Comparison of ENCODE assay signal across 15 cellular contexts in the genomic region with DNA sequence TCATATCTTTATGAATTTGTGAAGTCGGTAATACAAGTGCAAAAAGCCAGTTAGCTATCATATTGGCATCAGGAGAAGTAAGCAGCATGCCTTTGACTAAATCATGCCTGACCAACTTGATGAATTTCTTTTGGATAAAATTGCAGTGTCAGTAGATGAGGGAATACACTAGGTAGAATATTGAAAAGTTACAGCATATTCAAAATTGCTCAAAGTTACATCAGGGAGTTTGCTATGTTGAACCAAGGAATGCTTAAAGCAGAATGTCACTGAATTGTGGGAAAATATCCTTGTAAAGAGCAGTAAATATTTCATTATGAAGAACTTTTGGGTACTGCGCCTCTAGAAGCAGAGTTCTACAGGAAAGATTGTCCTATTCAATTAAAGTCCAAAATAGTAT.
DNase-seq lines count a peak whose midpoint lies in the region; ATAC-seq lines count a peak whose summit lies in the region.
"Had no signal": no experiment of that assay in that cellular context is flagged by ENCODE, and none has a peak within 500 bp of the region (broad histone marks: within the 10 kb centered on the region; RNA-seq: fewer than 3 reads in every experiment).

No MANE protein-coding gene starts in this region.

- intact Hi-C loops in posterior cingulate gyrus (cut with DNase I) = no loop called here

- DNase-seq in adipocyte (ENCODE audit: low read depth) (peak; percentile 56), fibroblast of peridontal ligament (ENCODE audit: extremely low read depth) (peak; percentile 63), kidney glomerular epithelial cell (lab: John Stamatoyannopoulos, UW) (peak; percentile 6), posterior cingulate gyrus (no peak)
- DNase-seq: CD4-positive, alpha-beta T cell; CD8-positive, alpha-beta memory T cell; DMS53; DMS79 treated with DMSO at 0.1 percent for 48 hours; GF-D8; H9 had no signal

- H3K9me3 ChIP-seq in adipocyte (ENCODE audit: control insufficient read depth, low read length) = no peaks in the 10 kb centered on the region
- H3K9me3 ChIP-seq: BLaER1 treated with 17β-estradiol and CSF1 and Interleukin-3, amounts not matched to agents 10 nM and 100 nM had no signal

- ATAC-seq in HG02970 (IDR thresholded peaks at IDR 0.05; ENCODE audit: low FRiP score, unreplicated experiment) (no peak), HG03342 (IDR thresholded peaks at IDR 0.05; ENCODE audit: unreplicated experiment) (no peak)
- ATAC-seq: GM23338, HCT116 had no signal

- no peaks in the 10 kb centered on the region for H3K4me1 ChIP-seq in adipocyte (ENCODE audit: control insufficient read depth, insufficient read depth, low read length)

- no peaks in the 10 kb centered on the region for H3K27me3 ChIP-seq in adipocyte (replicated peaks; ENCODE audit: control insufficient read depth, insufficient read depth, low read length)
- H3K27me3 ChIP-seq: BLaER1 treated with 17β-estradiol and CSF1 and Interleukin-3, amounts not matched to agents 10 nM and 100 nM had no signal

- H3K9ac ChIP-seq in adipocyte (ENCODE audit: low read length) = no peak overlapping the region
- H3K9ac ChIP-seq: BLaER1 treated with 17β-estradiol and CSF1 and Interleukin-3, amounts not matched to agents 10 nM and 100 nM had no signal

- no peaks in the 10 kb centered on the region for H3K36me3 ChIP-seq in adipocyte (ENCODE audit: control insufficient read depth, insufficient read depth, low read length, severe bottlenecking)
- H3K36me3 ChIP-seq: BLaER1 treated with 17β-estradiol and CSF1 and Interleukin-3, amounts not matched to agents 10 nM and 100 nM had no signal

- no peak overlapping the region for H3K4me3 ChIP-seq in adipocyte (ENCODE audit: low read length)
- H3K4me3 ChIP-seq: BLaER1 treated with 17β-estradiol and CSF1 and Interleukin-3, amounts not matched to agents 10 nM and 100 nM; GM23338 had no signal

Comparison
In these comparisons a context has a peak if more than half of its experiments do, and no peak if none do; other contexts are left out.
1. DNase-seq: peak in adipocyte (single experiment), fibroblast of peridontal ligament (single experiment) and kidney glomerular epithelial cell (single experiment); none in posterior cingulate gyrus (0 of 10).